In the genomic region with DNA sequence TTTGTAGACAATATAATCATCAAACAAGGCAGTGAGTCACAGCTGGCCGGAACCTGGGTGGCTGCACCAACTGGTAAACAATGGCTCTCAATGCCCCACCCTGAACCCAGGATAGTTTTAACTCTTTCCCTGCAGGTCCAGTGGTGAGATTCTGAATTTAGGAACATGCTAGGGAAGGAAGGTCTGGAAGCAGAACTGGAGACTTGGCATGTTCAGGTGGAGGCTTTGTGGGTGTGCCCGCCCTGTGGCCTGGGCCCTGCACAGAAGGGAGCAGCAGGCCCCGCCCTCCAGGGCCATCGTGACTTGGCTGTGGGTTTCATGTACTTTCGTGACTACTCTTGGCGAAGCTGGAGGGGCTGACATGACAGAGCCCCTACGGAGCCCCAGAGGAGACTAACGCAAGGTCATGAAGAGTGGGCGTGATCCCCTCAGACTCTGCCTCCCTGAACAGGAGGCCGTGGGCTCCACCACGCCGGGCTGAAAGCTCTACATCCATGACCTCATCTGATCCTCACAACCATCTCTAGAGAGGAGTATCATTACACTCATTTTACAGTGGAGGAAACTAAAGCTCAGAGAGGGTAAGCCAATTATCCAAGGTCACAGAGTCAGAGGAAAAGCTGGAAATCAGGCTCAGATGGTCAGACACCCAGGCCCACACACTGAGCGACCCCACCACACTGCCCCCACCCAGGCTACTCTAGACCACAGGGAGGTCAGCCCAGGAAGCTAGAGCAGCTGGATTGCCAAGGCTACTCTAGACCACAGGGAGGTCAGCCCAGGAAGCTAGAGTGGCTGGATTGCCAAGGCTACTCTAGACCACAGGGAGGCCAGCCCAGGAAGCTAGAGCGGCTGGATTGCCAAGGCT, we compare ENCODE assay signal across 9 cellular contexts. TPM values are rescaled to one million over a fixed set of nuclear protein-coding genes. Genes with fewer than 3 reads are reported as not detected.
DNase-seq lines count a peak whose midpoint lies in the region; ATAC-seq, FAIRE-seq and TF ChIP-seq lines count a peak whose summit lies in the region.
"Had no signal": no experiment of that assay in that cellular context is flagged by ENCODE, and none has a peak within 500 bp of the region (broad histone marks: within the 10 kb centered on the region; RNA-seq: fewer than 3 reads in every experiment).

No MANE protein-coding gene starts in this region.

- no peaks in the 10 kb centered on the region for H3K9me3 ChIP-seq in endodermal cell (ENCODE audit: control insufficient read depth, low read length)

- TF ChIP-seq CTCF in AG09319 (IDR thresholded peaks at IDR 0.05; ENCODE audit: low read depth, low read length) = no peak
- TF ChIP-seq CTCF in endodermal cell (conservative IDR thresholded peaks at IDR 0.05) = no peak
- no peak for TF ChIP-seq CTCF in nephron progenitor cell (IDR thresholded peaks at IDR 0.05)

- no peak overlapping the region for H3K27ac Mint-ChIP-seq in endodermal cell
- H3K27ac Mint-ChIP-seq in nephron progenitor cell = peak overlapping the region; percentile 34

- H3K4me3 ChIP-seq in endodermal cell (ENCODE audit: low read length) = no peak overlapping the region

- no peaks in the 10 kb centered on the region for H3K27me3 ChIP-seq in endodermal cell (ENCODE audit: control insufficient read depth, insufficient read depth, low read length, poor library complexity, severe bottlenecking)

- H3K9ac ChIP-seq in endodermal cell (ENCODE audit: extremely low read depth, low read length, poor library complexity, severe bottlenecking) = no peak overlapping the region

- no peak overlapping the region for H3K4me3 Mint-ChIP-seq in endodermal cell
- no peak overlapping the region for H3K4me3 Mint-ChIP-seq in nephron progenitor cell

- H3K27ac ChIP-seq in endodermal cell (ENCODE audit: low read depth, low read length) = peak overlapping the region; percentile 42

- H3K4me1 ChIP-seq in endodermal cell (ENCODE audit: control insufficient read depth, insufficient read depth, low read length) = peaks cover 3% of the 10 kb centered on the region

- peaks cover 56% of the 10 kb centered on the region for H3K36me3 Mint-ChIP-seq in endodermal cell (ENCODE audit: low read depth)
- peaks cover 19% of the 10 kb centered on the region for H3K36me3 Mint-ChIP-seq in nephron progenitor cell (ENCODE audit: low read depth)

- no peak for FAIRE-seq in GM19239 (lab: Jason Lieb, UNC)
- FAIRE-seq: GM18507 had no signal

- H3K36me3 ChIP-seq in endodermal cell (ENCODE audit: control insufficient read depth, insufficient read depth, low read length) = peaks cover 33% of the 10 kb centered on the region

- H3K9me3 Mint-ChIP-seq in endodermal cell (no peaks in the 10 kb centered on the region), nephron progenitor cell (no peaks in the 10 kb centered on the region)

- DNase-seq in AG09319 (ENCODE audit: extremely low read depth, low read depth) (peak; percentile 57), LHCN-M2 (ENCODE audit: low read depth) (peak; percentile 86), endodermal cell (no peak), nephron progenitor cell (no peak), GM19239 (ENCODE audit: insufficient read length, low spot score) (no peak), NCI-H748 (lab: John Stamatoyannopoulos, UW; ENCODE audit: unreplicated experiment) (no peak)

- 91 to 94% methylated on average over 12 to 13 of the region's 14 CpGs for WGBS in endodermal cell (ENCODE audit: insufficient coverage in 1 of 2, insufficient read length in 1 of 2), 2 experiments

- ATAC-seq in HG03457 (IDR thresholded peaks at IDR 0.05; ENCODE audit: unreplicated experiment) (no peak), GM21737 (IDR thresholded peaks at IDR 0.05; ENCODE audit: unreplicated experiment) (no peak)

- peaks cover 7% of the 10 kb centered on the region for H3K4me1 Mint-ChIP-seq in endodermal cell
- no peaks in the 10 kb centered on the region for H3K4me1 Mint-ChIP-seq in nephron progenitor cell

- no peaks in the 10 kb centered on the region for H3K27me3 Mint-ChIP-seq in endodermal cell (ENCODE audit: insufficient read depth)
- peaks cover 2% of the 10 kb centered on the region for H3K27me3 Mint-ChIP-seq in nephron progenitor cell (ENCODE audit: low read depth, poor library complexity)

RNA-seq across cellular contexts. Expression of a gene that starts 27.3 kb away (rescaled TPM):
- total RNA-seq in LHCN-M2 (2014; rRNA removed) = 29.3 and 31.7 TPM in 2 replicates
- polyA plus RNA-seq in LHCN-M2 (2012) = 14.2 TPM
- total RNA-seq in endodermal cell = 1 to 10 TPM; 4.7 to 5.5 TPM
- 6.1 TPM for polyA plus RNA-seq in endodermal cell (2013, experiment 1 of 2)
- 5.5 TPM for polyA plus RNA-seq in endodermal cell (2013, experiment 2 of 2)

RNA-seq across cellular contexts. Expression of a gene that starts 43.7 kb away (rescaled TPM):
- 61.3 and 70.6 TPM in 2 replicates for total RNA-seq in LHCN-M2 (2014; rRNA removed)
- polyA plus RNA-seq in LHCN-M2 (2012) = 57.6 TPM
- 10 to 100 TPM; 55.4 to 57.6 TPM for total RNA-seq in endodermal cell
- 56.1 TPM for polyA plus RNA-seq in endodermal cell (2013, experiment 1 of 2)
- 47.2 TPM for polyA plus RNA-seq in endodermal cell (2013, experiment 2 of 2)

RNA-seq across cellular contexts. Expression of a gene that starts 47.5 kb away (rescaled TPM):
- total RNA-seq in LHCN-M2 (2014; rRNA removed) (6.1 and 13.3 TPM in 2 replicates), endodermal cell (10 to 100 TPM; 60.6 to 60.7 TPM)
- polyA plus RNA-seq in LHCN-M2 (2012) = 3.7 TPM
- polyA plus RNA-seq in endodermal cell (2013, experiment 1 of 2) = 31.7 TPM
- 25.3 TPM for polyA plus RNA-seq in endodermal cell (2013, experiment 2 of 2)

Comparison
In these comparisons a context has a peak if more than half of its experiments do, and no peak if none do; other contexts are left out.
1. DNase-seq: peak in AG09319 (single experiment) and LHCN-M2 (single experiment); none in endodermal cell (single experiment), nephron progenitor cell (single experiment), GM19239 (single experiment) and NCI-H748 (single experiment).